Comparison of ENCODE assay signal across 8 cellular contexts in genomic region chr10:4981722-4982471, GRCh38. TPM values are rescaled to one million over a fixed set of nuclear protein-coding genes. Genes with fewer than 3 reads are reported as not detected.
DNase-seq lines count a peak whose midpoint lies in the region; ATAC-seq and TF ChIP-seq lines count a peak whose summit lies in the region.

No MANE protein-coding gene starts in this region.

- H3K4me3 ChIP-seq in NT2/D1 (ENCODE audit: insufficient read length, low read depth) (no peak overlapping the region), esophagus squamous epithelium (no peak overlapping the region)

- H3K27ac ChIP-seq in esophagus squamous epithelium = peak overlapping the region in 3 of 4 donors; percentile 27 to 53 (median 51)

- H3K9me3 ChIP-seq in NT2/D1 (ENCODE audit: insufficient read depth, low read length) (no peaks in the 10 kb centered on the region), esophagus squamous epithelium (no peaks in the 10 kb centered on the region)

- H3K9ac ChIP-seq in NT2/D1 (ENCODE audit: insufficient read length, low read depth) = no peak overlapping the region

- peak; percentile 26 to 74 (median 54) for TF ChIP-seq CTCF in esophagus squamous epithelium (IDR thresholded peaks at IDR 0.05)
- no peak for TF ChIP-seq CTCF in omental fat pad (IDR thresholded peaks at IDR 0.05)

- H3K9me3 Mint-ChIP-seq in activated T-cell treated with anti-CD3 and anti-CD28 coated beads, Interleukin-2, amount 50 U/mL, for 4 hours = no peaks in the 10 kb centered on the region

- H3K36me3 ChIP-seq in NT2/D1 (ENCODE audit: insufficient read depth, insufficient read length, low read length) (no peaks in the 10 kb centered on the region), esophagus squamous epithelium (peaks cover 0 to 27% (median 0%) of the 10 kb centered on the region in 3 donors)

- H3K4me1 ChIP-seq in NT2/D1 (ENCODE audit: insufficient read depth, insufficient read length) = peaks cover 2% of the 10 kb centered on the region
- H3K4me1 ChIP-seq in esophagus squamous epithelium = peaks cover 0 to 17% (median 0%) of the 10 kb centered on the region in 3 donors

- peaks cover 2% of the 10 kb centered on the region for H3K36me3 Mint-ChIP-seq in activated T-cell treated with anti-CD3 and anti-CD28 coated beads, Interleukin-2, amount 50 U/mL, for 4 hours (ENCODE audit: insufficient read depth)

- ATAC-seq in GM18909 (IDR thresholded peaks at IDR 0.05; ENCODE audit: poor library complexity, unreplicated experiment) (peak; percentile 68), omental fat pad (ENCODE audit: low FRiP score) (peak; percentile 52), GM18520 (IDR thresholded peaks at IDR 0.05; ENCODE audit: unreplicated experiment) (no peak)
- no peak for ATAC-seq in activated T-cell treated with anti-CD3 and anti-CD28 coated beads, Interleukin-2, amount 50 U/mL, for 4 hours

- 48 to 58% methylated on average over 13 of the region's 14 CpGs for WGBS in esophagus squamous epithelium, 2 donors

- no peak for TF ChIP-seq POLR2A in esophagus squamous epithelium (IDR thresholded peaks at IDR 0.05)

- H3K4me1 Mint-ChIP-seq in activated T-cell treated with anti-CD3 and anti-CD28 coated beads, Interleukin-2, amount 50 U/mL, for 4 hours (ENCODE audit: low read depth) = no peaks in the 10 kb centered on the region

- peaks cover 13% of the 10 kb centered on the region for H3K27me3 Mint-ChIP-seq in activated T-cell treated with anti-CD3 and anti-CD28 coated beads, Interleukin-2, amount 50 U/mL, for 4 hours (ENCODE audit: low read depth)

- DNase-seq in NT2/D1 (ENCODE audit: low read depth, low spot score) = peak; percentile 43
- no peak for DNase-seq in esophagus squamous epithelium (lab: John Stamatoyannopoulos, UW)
- DNase-seq in omental fat pad (ENCODE audit: low spot score) = no peak
- DNase-seq in T-helper 9 cell = no peak
- DNase-seq in GDM1 (lab: John Stamatoyannopoulos, UW) = no peak
- DNase-seq in activated T-cell treated with anti-CD3 and anti-CD28 coated beads, Interleukin-2, amount 50 U/mL, for 4 hours = no peak

- no peak overlapping the region for H3K4me3 Mint-ChIP-seq in activated T-cell treated with anti-CD3 and anti-CD28 coated beads, Interleukin-2, amount 50 U/mL, for 4 hours

- no peaks in the 10 kb centered on the region for H3K27me3 ChIP-seq in NT2/D1 (ENCODE audit: insufficient read depth, insufficient read length)
- H3K27me3 ChIP-seq in esophagus squamous epithelium = no peaks in the 10 kb centered on the region

- intact Hi-C loops in esophagus squamous epithelium (cut with DNase I) = loop anchor here (10.0 kb wide), 1 partner anchor 127 kb away; no protein-coding TSS in a partner anchor

RNA-seq across cellular contexts. Expression of gene AKR1C1, which starts 18.7 kb away (rescaled TPM):
- total RNA-seq in esophagus squamous epithelium (100 to 1,000 TPM; 166 to 232 (median 195) TPM), omental fat pad (100 to 1,000 TPM; 107 to 237 (median 129) TPM)
- under 1 TPM; 0.34 to 0.78 (median 0.52) TPM for total RNA-seq in activated T-cell treated with anti-CD3 and anti-CD28 coated beads, Interleukin-2, amount 50 U/mL, for 4 hours

RNA-seq across cellular contexts. Expression of gene AKR1C2, which starts 21.8 kb away (rescaled TPM):
- total RNA-seq in esophagus squamous epithelium (100 to 1,000 TPM; 133 to 686 (median 378) TPM), omental fat pad (100 to 1,000 TPM in 3 of 4 donors, 10 to 100 TPM in 1; 51.7 to 269 (median 192) TPM)
- total RNA-seq in activated T-cell treated with anti-CD3 and anti-CD28 coated beads, Interleukin-2, amount 50 U/mL, for 4 hours = under 1 TPM in 2 of 3 donors, not detected in 1; 0.32 to 0.52 TPM

Comparison
In these comparisons a context has a peak if more than half of its experiments do, and no peak if none do; other contexts are left out.
1. ATAC-seq: peak in GM18909 (single experiment) and omental fat pad (single experiment); none in GM18520 (single experiment) and activated T-cell treated with anti-CD3 and anti-CD28 coated beads, Interleukin-2, amount 50 U/mL, for 4 hours (0 of 2).
2. CTCF ChIP-seq: peak in esophagus squamous epithelium (6 of 6); none in omental fat pad (0 of 3).
3. RNA of gene AKR1C1, which starts 18.7 kb away (total RNA-seq): 166 to 232 TPM in esophagus squamous epithelium and 107 to 237 TPM in omental fat pad; 0.34 to 0.78 TPM in activated T-cell treated with anti-CD3 and anti-CD28 coated beads, Interleukin-2, amount 50 U/mL, for 4 hours; every median in the first group is over 10 times any median in the second.
4. RNA of gene AKR1C2, which starts 21.8 kb away (total RNA-seq): 133 to 686 TPM in esophagus squamous epithelium and 51.7 to 269 TPM in omental fat pad; 0.32 to 0.52 TPM in activated T-cell treated with anti-CD3 and anti-CD28 coated beads, Interleukin-2, amount 50 U/mL, for 4 hours; every median in the first group is over 10 times any median in the second.